Comparison of ENCODE assay signal across 8 cellular contexts in the genomic region with DNA sequence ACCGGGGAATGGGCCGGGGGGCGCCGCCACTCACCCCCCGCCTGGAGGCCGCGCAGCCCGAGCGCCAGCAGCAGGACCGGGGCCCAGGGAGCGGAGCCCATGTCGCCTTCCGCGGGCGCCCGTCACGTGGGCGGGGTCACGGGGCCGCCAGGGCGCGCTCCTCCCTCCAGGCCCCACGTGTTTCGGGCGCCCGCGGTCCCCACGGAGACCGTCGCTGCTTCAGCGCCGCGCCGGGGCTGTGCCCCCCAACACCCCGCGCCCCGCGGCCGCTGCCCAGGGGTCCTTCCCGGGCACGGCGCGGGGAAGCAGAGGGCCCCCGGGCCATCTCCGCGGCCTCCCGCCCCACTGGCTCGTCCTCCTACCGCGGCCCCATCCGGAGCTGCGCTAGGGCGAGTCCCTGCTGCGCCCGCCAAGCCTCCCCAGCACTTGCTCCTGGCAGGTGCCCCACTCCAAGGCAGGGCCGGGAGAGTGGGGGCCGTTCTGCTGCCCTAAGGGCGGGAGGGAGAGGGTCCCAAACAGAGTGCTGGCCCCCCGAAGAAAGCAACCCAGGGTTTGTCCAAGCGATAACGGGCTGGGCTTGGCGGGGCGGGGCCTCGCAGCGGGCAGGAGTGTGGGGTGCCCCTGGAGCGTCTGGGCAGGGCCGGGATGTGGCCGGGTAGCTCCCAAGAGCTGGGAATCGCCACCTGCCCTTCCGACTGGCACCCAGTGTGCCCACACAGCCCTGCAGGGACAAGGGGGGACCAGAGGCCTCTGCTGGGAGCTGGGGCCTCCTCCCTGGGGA. TPM values are rescaled to one million over a fixed set of nuclear protein-coding genes. Genes with fewer than 3 reads are reported as not detected.
DNase-seq lines count a peak whose midpoint lies in the region; ATAC-seq and TF ChIP-seq lines count a peak whose summit lies in the region.

TSS of gene DPP7 (minus strand) at position 121 of the 781 bp plus-strand sequence. CDS start at position 101, 20 bp downstream.

- DNase-seq in Caco-2 (peak; percentile 57 to 76), Karpas-422 (peak; percentile 90), T-helper 9 cell (peak; percentile 76), astrocyte of the spinal cord (ENCODE audit: low read depth, low spot score) (no peak)

- peaks cover 11% of the 10 kb centered on the region for H3K36me3 Mint-ChIP-seq in Caco-2 (ENCODE audit: insufficient read depth, unreplicated experiment)

- ATAC-seq in GM21381 (IDR thresholded peaks at IDR 0.05; ENCODE audit: unreplicated experiment) (peak; percentile 70), GM18873 (IDR thresholded peaks at IDR 0.05; ENCODE audit: low FRiP score, unreplicated experiment) (no peak)

- H3K27me3 ChIP-seq in Caco-2 (replicated peaks; ENCODE audit: control insufficient read depth, insufficient read depth, low read length) (no peaks in the 10 kb centered on the region), Karpas-422 (ENCODE audit: low read length) (no peaks in the 10 kb centered on the region), skeletal muscle tissue (ENCODE audit: control insufficient read depth in 3 of 3, insufficient read depth in 3 of 3, low read length in 3 of 3) (no peaks in the 10 kb centered on the region)

- H3K9me3 ChIP-seq in Caco-2 = no peaks in the 10 kb centered on the region
- no peaks in the 10 kb centered on the region for H3K9me3 ChIP-seq in Karpas-422 (ENCODE audit: low read length)
- no peaks in the 10 kb centered on the region for H3K9me3 ChIP-seq in skeletal muscle tissue (ENCODE audit: control insufficient read depth in 3 of 3, low read length in 3 of 3)

- H3K4me2 ChIP-seq in Karpas-422 (ENCODE audit: low read depth, low read length, poor library complexity, severe bottlenecking) = peak within 1 kb of the TSS; percentile 78

- H2AFZ ChIP-seq in Karpas-422 (ENCODE audit: low read length) = no peak within 1 kb of the TSS

- POLR2A ChIA-PET in Caco-2 (lab: Charles Lee) = interaction anchor here (0.5 kb wide), 1 partner anchor 126 kb away, joined by 3 read pairs; the partner anchor contains the start of gene TUBB4B

- no peaks in the 10 kb centered on the region for H3K9me2 ChIP-seq in Karpas-422 (replicated peaks; ENCODE audit: insufficient read depth, low read length)

- no peaks in the 10 kb centered on the region for H3K27me3 Mint-ChIP-seq in Caco-2 (ENCODE audit: insufficient read depth, unreplicated experiment)

- H3K4me1 Mint-ChIP-seq in Caco-2 (ENCODE audit: low read depth, unreplicated experiment) = peaks cover 17% of the 10 kb centered on the region

- H3K27ac Mint-ChIP-seq in Caco-2 (ENCODE audit: unreplicated experiment) = peak within 1 kb of the TSS; percentile 64

- H3K27ac ChIP-seq in Karpas-422 (ENCODE audit: low read length) (no peak within 1 kb of the TSS), skeletal muscle tissue (ENCODE audit: low read depth, low read length) (no peak within 1 kb of the TSS)

- CTCF ChIA-PET in Caco-2 (lab: Charles Lee) = interaction anchor here (0.8 to 1.2 kb wide), 2 partner anchors 122 to 172 kb away, joined by 4 to 5 read pairs; no protein-coding TSS in a partner anchor

- H3K79me2 ChIP-seq in Karpas-422 (ENCODE audit: low read length) = peaks cover 5% of the 10 kb centered on the region; the same call in 1 of the 2 replicates

- peak within 1 kb of the TSS; percentile 66 for H3K4me3 Mint-ChIP-seq in Caco-2 (ENCODE audit: unreplicated experiment)

- peak within 1 kb of the TSS; percentile 70 for H3K4me3 ChIP-seq in Caco-2 (ENCODE audit: low read depth, low read length)
- peak within 1 kb of the TSS; percentile 82 for H3K4me3 ChIP-seq in Karpas-422 (ENCODE audit: low read length)
- H3K4me3 ChIP-seq in astrocyte of the spinal cord (ENCODE audit: low read depth, low read length) = peak within 1 kb of the TSS; percentile 41
- peak within 1 kb of the TSS; percentile 8 for H3K4me3 ChIP-seq in iPS-11a (ENCODE audit: low read depth, low read length)
- H3K4me3 ChIP-seq in skeletal muscle tissue (ENCODE audit: low read length in 3 of 3) = peak within 1 kb of the TSS; percentile 30 to 71 (median 68)

- H3K4me1 ChIP-seq in Caco-2 (peaks cover 29% of the 10 kb centered on the region), Karpas-422 (ENCODE audit: low read length) (peaks cover 28% of the 10 kb centered on the region), skeletal muscle tissue (ENCODE audit: control insufficient read depth in 3 of 3, insufficient read depth in 3 of 3, low read length in 3 of 3) (peaks cover 5 to 10% (median 6%) of the 10 kb centered on the region in 3 donors)

- no peaks in the 10 kb centered on the region for H4K20me1 ChIP-seq in Karpas-422 (ENCODE audit: insufficient read depth, low read depth, low read length)

- BruUV-seq in Caco-2 (replicated peaks; lab: Mats Ljungman, UMichigan) = no TSS peak

- no peaks in the 10 kb centered on the region for H3K9me3 Mint-ChIP-seq in Caco-2 (ENCODE audit: unreplicated experiment)

- H3K9ac ChIP-seq in Karpas-422 (ENCODE audit: low read length) = peak within 1 kb of the TSS; percentile 81
- peak within 1 kb of the TSS in 2 of 3 donors; percentile 59 to 69 for H3K9ac ChIP-seq in skeletal muscle tissue (ENCODE audit: low read depth in 1 of 3, low read length in 3 of 3)

- in situ Hi-C loops in astrocyte of the spinal cord (cut with HindIII; ENCODE audit: low sequenced_read_pairs) = no loop called here

- H3K36me3 ChIP-seq in Caco-2 (ENCODE audit: control insufficient read depth, insufficient read depth, low read length) (no peaks in the 10 kb centered on the region), Karpas-422 (ENCODE audit: insufficient read depth, low read length) (no peaks in the 10 kb centered on the region), skeletal muscle tissue (ENCODE audit: control insufficient read depth in 3 of 3, insufficient read depth in 3 of 3, low read length in 3 of 3) (peaks cover 6 to 13% (median 8%) of the 10 kb centered on the region in 3 donors)

- intact Hi-C loops in Caco-2 (cut with micrococcal nuclease; ENCODE audit: unreplicated experiment) = no loop called here

- TF ChIP-seq CTCF in Caco-2 (IDR thresholded peaks at IDR 0.05; ENCODE audit: insufficient read depth in 1 of 2, low read depth in 1 of 2, low read length in 1 of 2, severe bottlenecking in 1 of 2, unreplicated experiment in 1 of 2) (no peak), astrocyte of the spinal cord (IDR thresholded peaks at IDR 0.05; ENCODE audit: low read depth, low read length) (no peak)

RNA-seq across cellular contexts. Expression of gene DPP7, which starts in this region (rescaled TPM):
- total RNA-seq in Caco-2 (2022) (230 and 247 TPM in 2 replicates), skeletal muscle tissue (19.8 TPM)
- total RNA-seq in Karpas-422 (2014; rRNA removed; shearing (Covaris generic); ENCODE audit: low replicate concordance) = 114 and 237 TPM in 2 replicates

Comparison
In these comparisons a context has a peak if more than half of its experiments do, and no peak if none do; other contexts are left out.
1. H3K4me3 ChIP-seq: peak in every context shown above with its lines; median percentile 82 in Karpas-422; 70 in Caco-2; 68 in skeletal muscle tissue; 41 in astrocyte of the spinal cord; 8 in iPS-11a.